Comparison of ENCODE assay signal across 22 cellular contexts in the genomic region with DNA sequence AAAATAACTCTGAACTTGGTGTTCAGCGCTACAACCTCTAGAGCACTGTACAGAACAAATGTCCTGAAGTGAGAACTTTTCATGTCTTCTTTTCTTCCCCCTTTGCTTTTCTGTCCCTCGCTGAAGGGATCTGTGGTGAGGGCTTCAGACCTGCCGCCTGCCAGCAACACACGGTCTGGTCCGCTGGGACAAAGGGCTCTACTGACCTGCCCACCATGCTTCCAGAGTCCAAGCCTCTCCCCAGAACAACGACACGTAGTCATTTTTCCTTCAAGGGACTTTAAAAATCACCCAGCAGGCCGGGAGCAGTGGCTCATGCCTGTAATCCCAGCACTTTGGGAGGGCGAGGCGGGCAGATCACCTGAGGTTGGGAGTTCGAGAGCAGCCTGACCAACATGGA.
DNase-seq lines count a peak whose midpoint lies in the region; ATAC-seq and TF ChIP-seq lines count a peak whose summit lies in the region.
"Had no signal": no experiment of that assay in that cellular context is flagged by ENCODE, and none has a peak within 500 bp of the region (broad histone marks: within the 10 kb centered on the region; RNA-seq: fewer than 3 reads in every experiment).

No MANE protein-coding gene starts in this region.

- no peak overlapping the region for H3K23ac ChIP-seq in neuronal stem cell (ENCODE audit: low read depth, low read length, poor library complexity)

- H3K18ac ChIP-seq in neuronal stem cell (ENCODE audit: low read length), result peak overlapping the region; percentile 80

- no peak overlapping the region for H2BK15ac ChIP-seq in neuronal stem cell (ENCODE audit: low read length)

- WGBS in SK-N-SH (ENCODE audit: low lambda C conversion rate), result 90% methylated on average over 11 of the region's 11 CpGs
- 77% methylated on average over 11 of the region's 11 CpGs for WGBS in esophagus muscularis mucosa
- no CpG with 5 or more reads among the region's 11 CpGs for WGBS in neuronal stem cell (ENCODE audit: extremely low coverage in 2 of 2, insufficient read length in 2 of 2, insufficient replicate concordance in 1 of 2), 2 donors

- no peak for TF ChIP-seq RAD21 in SK-N-SH (IDR thresholded peaks at IDR 0.05; ENCODE audit: low read length)

- intact Hi-C loops in esophagus muscularis mucosa (cut with DNase I), result loop anchor here (10.0 kb wide), 2 partner anchors 101 to 109 kb away; no protein-coding TSS in a partner anchor

- H2BK120ac ChIP-seq in neuronal stem cell (ENCODE audit: low read depth, low read length), result no peak overlapping the region

- POLR2A ChIA-PET in AG04450 (lab: Yijun Ruan, JAX), result interaction anchor here (0.7 to 1.3 kb wide), 2 partner anchors 30 to 475 kb away, joined by 3 to 4 read pairs; no protein-coding TSS in a partner anchor
- POLR2A ChIA-PET in SK-N-SH (lab: Yijun Ruan, JAX), result no interaction called here

- H3K14ac ChIP-seq in neuronal stem cell (ENCODE audit: low read length), result no peak overlapping the region

- H4K91ac ChIP-seq in neuronal stem cell (ENCODE audit: low read depth, low read length, poor library complexity), result no peak overlapping the region

- H3K36me3 ChIP-seq in SK-N-SH (replicated peaks in 1 of 2; ENCODE audit: control insufficient read depth in 1 of 2, insufficient read depth in 2 of 2, low read length in 1 of 2) (no peaks in the 10 kb centered on the region), esophagus muscularis mucosa (no peaks in the 10 kb centered on the region), neuronal stem cell (replicated peaks in 1 of 2; ENCODE audit: control insufficient read depth in 2 of 2, insufficient read depth in 2 of 2, low read length in 2 of 2) (no peaks in the 10 kb centered on the region)
- H3K36me3 ChIP-seq: colonic mucosa had no signal

- DNase-seq in AG04450 (ENCODE audit: low read depth, low spot score) (no peak), SK-N-SH (no peak), esophagus muscularis mucosa (ENCODE audit: extremely low spot score) (no peak), neuronal stem cell (ENCODE audit: low spot score) (no peak), C1 segment of cervical spinal cord (lab: John Stamatoyannopoulos, UW) (no peak)
- no peak for DNase-seq in stimulated activated CD4-positive, alpha-beta T cell treated with anti-CD3 and anti-CD28 coated beads, Interleukin-4, amount 100 ng/mL, for 4 hours
- no peak for DNase-seq in activated effector memory CD4-positive, alpha-beta T cell treated with anti-CD3 and anti-CD28 coated beads, Interleukin-2, amount 50 U/mL, for 16 hours
- DNase-seq: activated CD4-positive, alpha-beta T cell treated with anti-CD3 and anti-CD28 coated beads, Interleukin-2, amount 50 U/mL, for 4 hours; activated naive CD4-positive, alpha-beta T cell; activated T-cell treated with anti-CD3 and anti-CD28 coated beads for 4 hours; amygdala; colonic mucosa; NCI-H1436; NCI-H2171 treated with DMSO at 0.1 percent for 48 hours; NCI-H526 treated with DMSO at 0.1 percent for 48 hours; nucleus accumbens; SHP77; stimulated activated CD4-positive, alpha-beta T cell treated with anti-CD3 and anti-CD28 coated beads, Interleukin-12 subunit alpha, Interleukin-12 subunit beta, amount 100 ng/mL, for 4 hours; substantia nigra had no signal

- peak overlapping the region; percentile 94 for H2BK12ac ChIP-seq in neuronal stem cell (ENCODE audit: low read length)

- peaks cover 13% of the 10 kb centered on the region for H3F3A ChIP-seq in SK-N-SH (replicated peaks; ENCODE audit: insufficient read depth)

- H3K4me2 ChIP-seq in SK-N-SH (peak overlapping the region; percentile 61), neuronal stem cell (ENCODE audit: insufficient read depth, low read length, poor library complexity, severe bottlenecking) (no peak overlapping the region)

- H3K79me2 ChIP-seq in SK-N-SH (ENCODE audit: insufficient read depth), result no peaks in the 10 kb centered on the region

- H3K9me2 ChIP-seq in SK-N-SH, result no peaks in the 10 kb centered on the region

- H3K27ac ChIP-seq in AG04450 (ENCODE audit: low read depth, low read length) (peak overlapping the region; percentile 81), SK-N-SH (ENCODE audit: low read depth in 2 of 2, low read length in 1 of 2) (peak overlapping the region; percentile 64 to 73; a peak in 3 of 4 replicates), esophagus muscularis mucosa (replicated peaks in 1 of 4) (peak overlapping the region; percentile 65 to 80 (median 72)), neuronal stem cell (replicated peaks; ENCODE audit: low read length) (no peak overlapping the region)
- H3K27ac ChIP-seq: C4-2B, colonic mucosa, VCaP had no signal

- no peak overlapping the region for H2AK5ac ChIP-seq in neuronal stem cell (ENCODE audit: low read depth, low read length)

- H3K4me1 ChIP-seq in SK-N-SH (ENCODE audit: control insufficient read depth in 1 of 2, insufficient read depth in 2 of 2, low read depth in 1 of 2, low read length in 1 of 2) (peaks cover 0 to 3% of the 10 kb centered on the region in 2 experiments; a peak in 3 of 4 replicates), esophagus muscularis mucosa (peaks cover 6 to 29% (median 18%) of the 10 kb centered on the region in 4 donors), neuronal stem cell (ENCODE audit: control insufficient read depth in 2 of 2, insufficient read depth in 1 of 2, low read depth in 1 of 2, low read length in 2 of 2) (peaks cover 0 to 3% of the 10 kb centered on the region in 2 donors)
- H3K4me1 ChIP-seq: colonic mucosa had no signal

- no peaks in the 10 kb centered on the region for H3K79me1 ChIP-seq in neuronal stem cell (ENCODE audit: low read depth, low read length)

- peak overlapping the region; percentile 33; the same call in 1 of the 2 replicates for H3K9ac ChIP-seq in SK-N-SH
- no peak overlapping the region for H3K9ac ChIP-seq in neuronal stem cell (ENCODE audit: low read depth, low read length, poor library complexity)

- H3K9me3 ChIP-seq in AG04450 (ENCODE audit: control insufficient read depth, insufficient read depth, low read length) (no peaks in the 10 kb centered on the region), SK-N-SH (no peaks in the 10 kb centered on the region), esophagus muscularis mucosa (no peaks in the 10 kb centered on the region), neuronal stem cell (replicated peaks in 1 of 2; ENCODE audit: control insufficient read depth in 2 of 2, insufficient read depth in 1 of 2, low read depth in 1 of 2, low read length in 2 of 2) (no peaks in the 10 kb centered on the region)
- H3K9me3 ChIP-seq: colonic mucosa had no signal

- TF ChIP-seq POLR2A in esophagus muscularis mucosa (IDR thresholded peaks at IDR 0.05; ENCODE audit: low read depth), result no peak

- no peaks in the 10 kb centered on the region for H4K20me1 ChIP-seq in SK-N-SH (ENCODE audit: insufficient read depth)

- H2AFZ ChIP-seq in SK-N-SH (ENCODE audit: low read depth) (no peak overlapping the region), neuronal stem cell (ENCODE audit: low read length) (no peak overlapping the region)

- H3K4ac ChIP-seq in neuronal stem cell (ENCODE audit: low read length), result no peak overlapping the region

- H2BK5ac ChIP-seq in neuronal stem cell (ENCODE audit: low read length), result no peak overlapping the region

- TF ChIP-seq CTCF in AG04450 (IDR thresholded peaks at IDR 0.05; ENCODE audit: low read depth, low read length) (no peak), SK-N-SH (IDR thresholded peaks at IDR 0.05) (no peak), esophagus muscularis mucosa (IDR thresholded peaks at IDR 0.05) (no peak)

- no peak for ATAC-seq in HG02973 (IDR thresholded peaks at IDR 0.05; ENCODE audit: unreplicated experiment)

- TF ChIP-seq EP300 in SK-N-SH (IDR thresholded peaks at IDR 0.05; ENCODE audit: borderline replicate concordance in 1 of 2, low read depth in 1 of 2, low read length in 1 of 2) (no peak), esophagus muscularis mucosa (IDR thresholded peaks at IDR 0.05) (no peak)

- H4K8ac ChIP-seq in neuronal stem cell (ENCODE audit: low read depth, low read length), result no peak overlapping the region

- H3K4me3 ChIP-seq in AG04450 (ENCODE audit: low read depth, low read length) (no peak overlapping the region), SK-N-SH (ENCODE audit: low read depth in 2 of 2, low read length in 1 of 2) (peak overlapping the region in 1 of 2 experiments; percentile 46; a peak in 1 of 4 replicates), esophagus muscularis mucosa (peak overlapping the region; percentile 4 to 31 (median 28)), neuronal stem cell (ENCODE audit: low read length in 2 of 2) (no peak overlapping the region)
- H3K4me3 ChIP-seq: colonic mucosa had no signal

- CTCF ChIA-PET in AG04450 (lab: Charles Lee) (no interaction called here), SK-N-SH (lab: Yijun Ruan, JAX) (interaction anchor here (1.1 kb wide), 1 partner anchor 146 kb away, joined by 3 read pairs; no protein-coding TSS in a partner anchor)

- no peaks in the 10 kb centered on the region for H3K27me3 ChIP-seq in AG04450 (ENCODE audit: control insufficient read depth, insufficient read depth, low read length)
- no peaks in the 10 kb centered on the region for H3K27me3 ChIP-seq in SK-N-SH (ENCODE audit: insufficient read depth)
- H3K27me3 ChIP-seq in esophagus muscularis mucosa, result no peaks in the 10 kb centered on the region
- no peaks in the 10 kb centered on the region for H3K27me3 ChIP-seq in neuronal stem cell (ENCODE audit: control insufficient read depth in 3 of 3, insufficient read depth in 3 of 3, low read depth in 1 of 3, low read length in 3 of 3)
- H3K27me3 ChIP-seq: colonic mucosa had no signal

TF ChIP-seq in SK-N-SH, 30 proteins besides CTCF, POLR2A, EP300 and RAD21:
- TF ChIP-seq POLR2AphosphoS5 (IDR thresholded peaks at IDR 0.05; ENCODE audit: low read depth, low read length) (no peak), EZH2phosphoT487 (IDR thresholded peaks at IDR 0.05; ENCODE audit: borderline replicate concordance, low read depth) (no peak), RXRA (IDR thresholded peaks at IDR 0.05; ENCODE audit: borderline replicate concordance, low read depth) (no peak), MXI1 (IDR thresholded peaks at IDR 0.05; ENCODE audit: low read depth, low read length) (no peak), MAX (IDR thresholded peaks at IDR 0.05; ENCODE audit: low read depth) (no peak), TCF12 (IDR thresholded peaks at IDR 0.05) (no peak)
- TF ChIP-seq, protein P1, sequence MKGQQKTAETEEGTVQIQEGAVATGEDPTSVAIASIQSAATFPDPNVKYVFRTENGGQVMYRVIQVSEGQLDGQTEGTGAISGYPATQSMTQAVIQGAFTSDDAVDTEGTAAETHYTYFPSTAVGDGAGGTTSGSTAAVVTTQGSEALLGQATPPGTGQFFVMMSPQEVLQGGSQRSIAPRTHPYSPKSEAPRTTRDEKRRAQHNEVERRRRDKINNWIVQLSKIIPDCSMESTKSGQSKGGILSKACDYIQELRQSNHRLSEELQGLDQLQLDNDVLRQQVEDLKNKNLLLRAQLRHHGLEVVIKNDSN (IDR thresholded peaks at IDR 0.05; ENCODE audit: borderline replicate concordance, low read depth), result no peak

Comparison
In these comparisons a context has a peak if more than half of its experiments do, and no peak if none do; other contexts are left out.
1. H3K4me3 ChIP-seq: peak in esophagus muscularis mucosa (4 of 4); none in AG04450 (single experiment) and neuronal stem cell (0 of 2).